ENCODE assay signal across 8 cellular contexts in the genomic region with DNA sequence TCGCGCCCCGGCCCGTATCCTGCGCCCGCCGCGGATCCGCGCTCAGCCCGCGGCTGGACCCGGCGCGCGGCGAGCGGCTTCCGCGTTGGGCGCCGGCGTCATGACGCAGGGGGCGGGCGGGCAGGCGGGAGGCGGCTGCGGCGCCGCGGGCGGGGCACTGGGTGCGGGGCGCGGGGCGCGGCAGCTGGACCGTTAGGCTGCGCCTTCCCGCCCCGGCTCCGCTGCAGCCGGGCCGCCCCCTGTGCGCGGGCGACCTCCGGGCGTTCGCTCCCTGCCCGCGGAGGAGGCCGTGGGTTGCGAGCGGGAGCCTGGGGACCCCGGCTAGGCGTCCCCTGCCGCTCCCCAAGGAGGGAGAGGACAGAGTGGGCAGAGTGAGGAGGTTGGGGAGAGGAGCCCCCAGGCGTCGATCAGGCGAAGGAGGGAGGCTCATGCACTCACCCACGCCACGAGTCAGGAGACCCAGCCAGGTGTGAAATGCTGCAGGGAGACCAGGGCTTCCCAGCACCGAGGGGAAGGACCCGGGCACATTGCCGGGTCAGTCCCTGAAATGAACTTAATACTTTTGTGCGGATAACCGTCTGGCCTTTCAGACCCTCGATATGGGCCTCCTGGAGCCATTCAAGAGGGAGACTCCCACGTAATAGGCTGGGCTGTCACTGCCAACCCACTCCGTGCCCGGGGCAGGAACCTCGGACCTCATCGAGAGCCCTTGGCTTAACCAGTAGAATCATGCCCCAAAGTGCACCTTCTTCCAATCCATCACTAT. TPM values are rescaled to one million over a fixed set of nuclear protein-coding genes. Genes with fewer than 3 reads are reported as not detected.
A peak's percentile ranks its signal among the peaks of the same experiment; 100 is the strongest.
DNase-seq lines count a peak whose midpoint lies in the region; TF ChIP-seq lines count a peak whose summit lies in the region.

Gene PIP4K2A (minus strand): TSS at position 55 of the 766 bp plus-strand sequence. CDS start 252 bp downstream, outside the sequence.

- peaks cover 7% of the 10 kb centered on the region for H3K27me3 Mint-ChIP-seq in HFFc6 (ENCODE audit: insufficient read depth)

- TF ChIP-seq CTCF in HFFc6 (IDR thresholded peaks at IDR 0.05), result no peak
- TF ChIP-seq CTCF in choroid plexus epithelial cell (conservative IDR thresholded peaks at IDR 0.05; ENCODE audit: low read depth, low read length), result no peak

- peak within 1 kb of the TSS; percentile 86 for H3K4me3 ChIP-seq in choroid plexus epithelial cell (ENCODE audit: low read depth, low read length)

- H3K4me3 Mint-ChIP-seq in HFFc6, result peak within 1 kb of the TSS; percentile 92

- peak within 1 kb of the TSS; percentile 64 for H3K27ac Mint-ChIP-seq in HFFc6

- peaks cover 33% of the 10 kb centered on the region for H3K4me1 Mint-ChIP-seq in HFFc6 (ENCODE audit: low read depth)

- DNase-seq in NCI-H1436 (lab: John Stamatoyannopoulos, UW), result peak; percentile 57
- no peak for DNase-seq in NCI-H1436 treated with DMSO at 0.1 percent for 48 hours (lab: John Stamatoyannopoulos, UW)
- DNase-seq in HFFc6, result peak; percentile 33
- DNase-seq in NCI-H1048 (lab: John Stamatoyannopoulos, UW), result peak; percentile 26
- peak; percentile 54 to 66 for DNase-seq in activated CD4-positive, alpha-beta T cell treated with anti-CD3 and anti-CD28 coated beads for 24 hours (ENCODE audit: low read depth in 2 of 2)
- DNase-seq in choroid plexus epithelial cell (ENCODE audit: low read depth), result peak; percentile 70
- DNase-seq in kidney tubule cell (ENCODE audit: low spot score), result peak; percentile 84
- peak; percentile 38 to 74 for DNase-seq in stimulated activated CD4-positive, alpha-beta T cell treated with anti-CD3 and anti-CD28 coated beads, Interleukin-15, amount 100 ng/mL, for 48 hours (ENCODE audit: low read depth in 2 of 2)

- no peaks in the 10 kb centered on the region for H3K36me3 Mint-ChIP-seq in HFFc6 (ENCODE audit: low read depth)

- no peaks in the 10 kb centered on the region for H3K9me3 Mint-ChIP-seq in HFFc6

RNA-seq across cellular contexts. Expression of gene PIP4K2A, which starts in this region (rescaled TPM):
- total RNA-seq in HFFc6 (2021; fragmentation: NEBNext Ultra II Directional; extraction: Animal tissue kit (Norgen Biotek cat#: 25700)), result 10 to 100 TPM; 50.1 to 67.9 (median 58.9) TPM
